In the genomic region with DNA sequence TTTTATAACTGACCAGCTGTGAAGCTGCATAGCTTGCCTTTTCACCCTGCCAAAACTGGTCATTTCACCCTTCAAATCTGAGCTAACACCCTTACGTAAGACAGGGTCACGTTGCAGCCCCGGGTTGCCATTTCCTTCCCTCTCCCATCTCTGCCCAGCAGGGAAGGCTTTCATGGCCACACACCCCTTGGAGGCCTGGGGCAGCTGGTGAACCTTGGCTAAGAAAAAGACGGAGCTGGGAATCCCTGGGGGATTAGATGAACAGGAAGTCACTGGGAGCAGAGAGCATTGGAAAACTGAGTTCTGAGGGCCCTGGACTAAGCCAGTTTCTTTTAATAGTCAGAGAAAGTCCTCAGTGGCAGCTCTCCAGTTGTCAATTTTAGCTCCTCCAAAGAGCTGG, we compare ENCODE assay signal across 11 cellular contexts.
DNase-seq lines count a peak whose midpoint lies in the region; ATAC-seq and TF ChIP-seq lines count a peak whose summit lies in the region.
"Had no signal": no experiment of that assay in that cellular context is flagged by ENCODE, and none has a peak within 500 bp of the region (broad histone marks: within the 10 kb centered on the region; RNA-seq: fewer than 3 reads in every experiment).

No MANE protein-coding gene starts in this region.

- DNase-seq in COLO829 (ENCODE audit: low spot score), result peak; percentile 45
- DNase-seq in WTC11 (ENCODE audit: low spot score), result no peak
- DNase-seq in heart right ventricle, result peak; percentile 42 to 64
- DNase-seq in Ammon's horn (ENCODE audit: low spot score), result no peak
- DNase-seq in NCI-H128 (lab: John Stamatoyannopoulos, UW; ENCODE audit: unreplicated experiment), result no peak
- DNase-seq: activated naive CD4-positive, alpha-beta T cell treated with anti-CD3 and anti-CD28 coated beads for 36 hours; stimulated activated CD4-positive, alpha-beta T cell treated with anti-CD3 and anti-CD28 coated beads, Interleukin-15, amount 100 ng/mL, for 24 hours; stimulated activated naive CD8-positive, alpha-beta T cell treated with anti-CD3 and anti-CD28 coated beads, Interleukin-15, Interleukin-2, amounts not matched to agents 100 U/mL and 50 U/mL, for 24 hours had no signal

- peak overlapping the region; percentile 55; the same call in 1 of the 2 replicates for H3K27ac Mint-ChIP-seq in WTC11
- H3K27ac Mint-ChIP-seq: activated naive CD4-positive, alpha-beta T cell treated with anti-CD3 and anti-CD28 coated beads for 36 hours had no signal

- H3K4me3 ChIP-seq in heart right ventricle (peak overlapping the region in 1 of 10 donors; percentile 5), parathyroid adenoma (ENCODE audit: low read depth, low read length) (no peak overlapping the region)

- ATAC-seq in WTC11 (peak; percentile 84), heart right ventricle (peak; percentile 69 to 91 (median 83)), HG02798 (IDR thresholded peaks at IDR 0.05; ENCODE audit: poor library complexity, unreplicated experiment) (no peak), GM18517 (IDR thresholded peaks at IDR 0.05; ENCODE audit: unreplicated experiment) (no peak)
- ATAC-seq: stimulated activated naive CD8-positive, alpha-beta T cell treated with anti-CD3 and anti-CD28 coated beads, Interleukin-15, Interleukin-2, amounts not matched to agents 100 U/mL and 50 U/mL, for 24 hours had no signal

- 0 out of 2 replicates have a peak, but pooled peaks cover 8% of the 10 kb centered on the region for H3K9me3 Mint-ChIP-seq in WTC11
- H3K9me3 Mint-ChIP-seq: activated naive CD4-positive, alpha-beta T cell treated with anti-CD3 and anti-CD28 coated beads for 36 hours had no signal

- POLR2A ChIA-PET in WTC11 (lab: Charles Lee), result interaction anchor here (1.0 kb wide), 1 partner anchor 20 kb away, joined by 3 read pairs; no protein-coding TSS in a partner anchor

- H3K36me3 ChIP-seq in heart right ventricle (peaks cover 0 to 19% (median 0%) of the 10 kb centered on the region in 9 donors), parathyroid adenoma (ENCODE audit: control insufficient read depth, insufficient read depth, low read length) (no peaks in the 10 kb centered on the region)

- no peaks in the 10 kb centered on the region for H3K27me3 ChIP-seq in heart right ventricle
- no peaks in the 10 kb centered on the region for H3K27me3 ChIP-seq in parathyroid adenoma (ENCODE audit: control insufficient read depth, insufficient read depth, low read length)

- H3K79me2 ChIP-seq in parathyroid adenoma, result no peaks in the 10 kb centered on the region

- H3K9ac ChIP-seq in parathyroid adenoma, result no peak overlapping the region

- WGBS in heart right ventricle, 2 donors, result 4 to 14% methylated on average over 4 of the region's 4 CpGs

- H3K4me1 ChIP-seq in heart right ventricle (peaks cover 0 to 48% (median 26%) of the 10 kb centered on the region in 9 donors), parathyroid adenoma (peaks cover 16% of the 10 kb centered on the region)

- H3K9me3 ChIP-seq in heart right ventricle (no peaks in the 10 kb centered on the region), parathyroid adenoma (ENCODE audit: control insufficient read depth, low read length) (no peaks in the 10 kb centered on the region)

- peak overlapping the region; percentile 20 for H3K4me2 ChIP-seq in parathyroid adenoma (ENCODE audit: low read length)

- peak overlapping the region; percentile 67 for H2AFZ ChIP-seq in parathyroid adenoma

- intact Hi-C loops in heart right ventricle (cut with DNase I), result loop anchor here in 1 of 10 donors (2.0 kb wide), 1 partner anchor 75 kb away; no protein-coding TSS in a partner anchor

- CTCF ChIA-PET in WTC11 (lab: Charles Lee), result interaction anchor here (1.0 to 1.7 kb wide), 3 partner anchors 76 to 81 kb away, joined by 3 to 7 read pairs (median 3); partner anchors contain the start of gene SYNM

- H3K27ac ChIP-seq in heart right ventricle (peak overlapping the region; percentile 38 to 86 (median 76)), parathyroid adenoma (peak overlapping the region; percentile 30)

- no peak for TF ChIP-seq CTCF in WTC11 (IDR thresholded peaks at IDR 0.05)
- no peak for TF ChIP-seq CTCF in heart right ventricle (IDR thresholded peaks at IDR 0.05)
- no peak for TF ChIP-seq CTCF in parathyroid adenoma (IDR thresholded peaks at IDR 0.05)

- H3K27me3 Mint-ChIP-seq in WTC11 (ENCODE audit: low read depth), result no peaks in the 10 kb centered on the region

- peaks cover 22% of the 10 kb centered on the region; the same call in 1 of the 2 replicates for H3K36me3 Mint-ChIP-seq in WTC11

- peaks cover 30% of the 10 kb centered on the region for H3K4me1 Mint-ChIP-seq in WTC11

- no peak overlapping the region for H3K4me3 Mint-ChIP-seq in WTC11
- H3K4me3 Mint-ChIP-seq: activated naive CD4-positive, alpha-beta T cell treated with anti-CD3 and anti-CD28 coated beads for 36 hours had no signal

TF ChIP-seq in WTC11, 78 proteins besides CTCF, POLR2A, EP300 and RAD21:
- TF ChIP-seq ZNF121 (CRISPR knock-in tag; IDR thresholded peaks at IDR 0.05), result no peak
- TF ChIP-seq MXD4 (CRISPR knock-in tag; IDR thresholded peaks at IDR 0.05; ENCODE audit: borderline replicate concordance), result no peak
- no peak for TF ChIP-seq ZNF416 (CRISPR knock-in tag; IDR thresholded peaks at IDR 0.05)
- no peak for TF ChIP-seq ATF2 (CRISPR knock-in tag; IDR thresholded peaks at IDR 0.05; ENCODE audit: borderline replicate concordance, low read depth)
- TF ChIP-seq GRHL2 (CRISPR knock-in tag; IDR thresholded peaks at IDR 0.05; ENCODE audit: insufficient replicate concordance, severe bottlenecking), result no peak
- no peak for TF ChIP-seq ETV6 (CRISPR knock-in tag; IDR thresholded peaks at IDR 0.05)
- peak; percentile 7; the same call in 1 of the 2 replicates for TF ChIP-seq ZNF423 (CRISPR knock-in tag; IDR thresholded peaks at IDR 0.05)
- no peak for TF ChIP-seq E2F1 (CRISPR knock-in tag; IDR thresholded peaks at IDR 0.05)
- TF ChIP-seq ZNF263 (CRISPR knock-in tag; IDR thresholded peaks at IDR 0.05; ENCODE audit: low read depth), result no peak
- TF ChIP-seq, protein P1, sequence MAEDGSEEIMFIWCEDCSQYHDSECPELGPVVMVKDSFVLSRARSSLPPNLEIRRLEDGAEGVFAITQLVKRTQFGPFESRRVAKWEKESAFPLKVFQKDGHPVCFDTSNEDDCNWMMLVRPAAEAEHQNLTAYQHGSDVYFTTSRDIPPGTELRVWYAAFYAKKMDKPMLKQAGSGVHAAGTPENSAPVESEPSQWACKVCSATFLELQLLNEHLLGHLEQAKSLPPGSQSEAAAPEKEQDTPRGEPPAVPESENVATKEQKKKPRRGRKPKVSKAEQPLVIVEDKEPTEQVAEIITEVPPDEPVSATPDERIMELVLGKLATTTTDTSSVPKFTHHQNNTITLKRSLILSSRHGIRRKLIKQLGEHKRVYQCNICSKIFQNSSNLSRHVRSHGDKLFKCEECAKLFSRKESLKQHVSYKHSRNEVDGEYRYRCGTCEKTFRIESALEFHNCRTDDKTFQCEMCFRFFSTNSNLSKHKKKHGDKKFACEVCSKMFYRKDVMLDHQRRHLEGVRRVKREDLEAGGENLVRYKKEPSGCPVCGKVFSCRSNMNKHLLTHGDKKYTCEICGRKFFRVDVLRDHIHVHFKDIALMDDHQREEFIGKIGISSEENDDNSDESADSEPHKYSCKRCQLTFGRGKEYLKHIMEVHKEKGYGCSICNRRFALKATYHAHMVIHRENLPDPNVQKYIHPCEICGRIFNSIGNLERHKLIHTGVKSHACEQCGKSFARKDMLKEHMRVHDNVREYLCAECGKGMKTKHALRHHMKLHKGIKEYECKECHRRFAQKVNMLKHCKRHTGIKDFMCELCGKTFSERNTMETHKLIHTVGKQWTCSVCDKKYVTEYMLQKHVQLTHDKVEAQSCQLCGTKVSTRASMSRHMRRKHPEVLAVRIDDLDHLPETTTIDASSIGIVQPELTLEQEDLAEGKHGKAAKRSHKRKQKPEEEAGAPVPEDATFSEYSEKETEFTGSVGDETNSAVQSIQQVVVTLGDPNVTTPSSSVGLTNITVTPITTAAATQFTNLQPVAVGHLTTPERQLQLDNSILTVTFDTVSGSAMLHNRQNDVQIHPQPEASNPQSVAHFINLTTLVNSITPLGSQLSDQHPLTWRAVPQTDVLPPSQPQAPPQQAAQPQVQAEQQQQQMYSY (CRISPR knock-in tag; IDR thresholded peaks at IDR 0.05), result peak; percentile 83
- no peak for TF ChIP-seq SP1 (CRISPR knock-in tag; conservative IDR thresholded peaks at IDR 0.05)
- no peak for TF ChIP-seq NR2C2 (CRISPR knock-in tag; IDR thresholded peaks at IDR 0.05)
- no peak for TF ChIP-seq FOXP1 (CRISPR knock-in tag; IDR thresholded peaks at IDR 0.05; ENCODE audit: borderline replicate concordance)

Comparison
In these comparisons a context has a peak if more than half of its experiments do, and no peak if none do; other contexts are left out.
1. DNase-seq: peak in COLO829 (single experiment) and heart right ventricle (2 of 2); none in WTC11 (single experiment), Ammon's horn (single experiment) and NCI-H128 (single experiment).
2. ATAC-seq: peak in WTC11 (single experiment) and heart right ventricle (8 of 8); none in HG02798 (single experiment) and GM18517 (single experiment).